9 cellular contexts compared by ENCODE assay signal in genomic region chr2:49770919-49771318, GRCh38.
A peak's percentile ranks its signal among the peaks of the same experiment; 100 is the strongest.
DNase-seq lines count a peak whose midpoint lies in the region; ATAC-seq and TF ChIP-seq lines count a peak whose summit lies in the region.
"Had no signal": no experiment of that assay in that cellular context is flagged by ENCODE, and none has a peak within 500 bp of the region (broad histone marks: within the 10 kb centered on the region; RNA-seq: fewer than 3 reads in every experiment).

No MANE protein-coding gene starts in this region.

- no peak for TF ChIP-seq POLR2A in NB4 (IDR thresholded peaks at IDR 0.05; ENCODE audit: extremely low read depth, insufficient read length)

- ATAC-seq in HG02678 (IDR thresholded peaks at IDR 0.05; ENCODE audit: unreplicated experiment): no peak

- TF ChIP-seq CTCF in NB4 (IDR thresholded peaks at IDR 0.05; ENCODE audit: low read depth, low read length) (peak; percentile 40), fibroblast of pulmonary artery (IDR thresholded peaks at IDR 0.05; ENCODE audit: low read length, missing control alignments) (peak; percentile 13)

- DNase-seq in NCI-H2081 (lab: John Stamatoyannopoulos, UW) (peak; percentile 11 to 44), NCI-H2081 treated with DMSO at 0.1 percent for 48 hours (lab: John Stamatoyannopoulos, UW) (no peak), NB4 (ENCODE audit: low read depth) (peak; percentile 42), fibroblast of pulmonary artery (ENCODE audit: low read depth) (peak; percentile 14), renal cortical epithelial cell (ENCODE audit: low read depth) (peak; percentile 37)
- no peak for DNase-seq in effector CD8-positive, alpha-beta T cell (lab: John Stamatoyannopoulos, UW)
- no peak for DNase-seq in activated CD8-positive, alpha-beta memory T cell treated with anti-CD3 and anti-CD28 coated beads for 24 hours

- H3K4me3 ChIP-seq in NB4 (ENCODE audit: low read depth, low read length) (no peak overlapping the region), fibroblast of pulmonary artery (replicated peaks; ENCODE audit: low read depth, low read length) (no peak overlapping the region)
- H3K4me3 ChIP-seq: SJSA1 had no signal

Comparison
In these comparisons a context has a peak if more than half of its experiments do, and no peak if none do; other contexts are left out.
1. DNase-seq: peak in NCI-H2081 (2 of 2), NB4 (single experiment), fibroblast of pulmonary artery (single experiment) and renal cortical epithelial cell (single experiment); none in NCI-H2081 treated with DMSO at 0.1 percent for 48 hours (single experiment), effector CD8-positive, alpha-beta T cell (single experiment) and activated CD8-positive, alpha-beta memory T cell treated with anti-CD3 and anti-CD28 coated beads for 24 hours (single experiment).